Comparison of ENCODE assay signal across 32 cellular contexts in genomic region chrX:7789200-7789599, GRCh38. TPM values are rescaled to one million over a fixed set of nuclear protein-coding genes. Genes with fewer than 3 reads are reported as not detected.
"Had no signal": no experiment of that assay in that cellular context is flagged by ENCODE, and none has a peak within 500 bp of the region (broad histone marks: within the 10 kb centered on the region; RNA-seq: fewer than 3 reads in every experiment).

No MANE protein-coding gene starts in this region.

- H3K27ac ChIP-seq: stomach, suprapubic skin, testis, thoracic aorta, thyroid gland, tibial artery, tibial nerve, transverse colon, upper lobe of left lung, upper lobe of right lung, uterus, vagina had no signal

- H3K4me1 ChIP-seq: stomach, suprapubic skin, testis, thyroid gland, tibial artery, tibial nerve, transverse colon, upper lobe of left lung, upper lobe of right lung, uterus, vagina had no signal

- H3K36me3 ChIP-seq: stomach, suprapubic skin, thoracic aorta, thyroid gland, tibial artery, tibial nerve, transverse colon, upper lobe of left lung, upper lobe of right lung, uterus, vagina had no signal

- DNase-seq: stimulated activated CD4-positive, alpha-beta T cell treated with anti-CD3 and anti-CD28 coated beads, Interleukin-2, amount 100 ng/mL, for 48 hours; stimulated activated CD4-positive, alpha-beta T cell treated with anti-CD3 and anti-CD28 coated beads, Interleukin-4, amount 100 ng/mL, for 1 hour; stimulated activated CD4-positive, alpha-beta T cell treated with anti-CD3 and anti-CD28 coated beads, Interleukin-4, amount 100 ng/mL, for 24 hours; stimulated activated CD4-positive, alpha-beta T cell treated with anti-CD3 and anti-CD28 coated beads, Interleukin-4, amount 100 ng/mL, for 4 hours; stimulated activated CD8-positive, alpha-beta memory T cell treated with anti-CD3 and anti-CD28 coated beads, Interleukin-4, amount 100 ng/mL, for 48 hours; stimulated activated naive B cell treated with anti-CD40 and anti-IgM and Interleukin-4, amounts not matched to agents 10 μg/mL and 1 μg/mL and 100 μg/mL, for 72 hours; stimulated activated naive CD4-positive, alpha-beta T cell; stimulated activated naive CD4-positive, alpha-beta T cell treated with Interleukin-2 at 50 U/mL for 16 hours; stimulated activated naive CD8-positive, alpha-beta T cell treated with anti-CD3 and anti-CD28 coated beads, Interleukin-15, amount 100 ng/mL, for 72 hours; stimulated activated naive CD8-positive, alpha-beta T cell treated with anti-CD3 and anti-CD28 coated beads, Interleukin-15, Interleukin-2, amounts not matched to agents 100 U/mL and 50 U/mL, for 24 hours; stomach; substantia nigra; testis; thyroid gland; tibial artery; transverse colon; trophoblast cell; upper lobe of left lung; upper lobe of right lung; uterus had no signal

- H3K4me3 ChIP-seq: stomach, suprapubic skin, testis, thoracic aorta, thyroid gland, tibial artery, tibial nerve, transverse colon, upper lobe of left lung, upper lobe of right lung, uterus, vagina had no signal

- H3K27me3 ChIP-seq: stomach, suprapubic skin, testis, thyroid gland, tibial artery, tibial nerve, transverse colon, upper lobe of left lung, upper lobe of right lung, uterus, vagina had no signal

- ATAC-seq: stimulated activated effector memory CD8-positive, alpha-beta T cell treated with anti-CD3 and anti-CD28 coated beads, Interleukin-12 subunit alpha, Interleukin-12 subunit beta, amount 100 ng/mL, for 72 hours; stimulated activated memory B cell treated with anti-CD40 and anti-IgM and Interleukin-4, amounts not matched to agents 10 μg/mL and 1 μg/mL and 100 μg/mL, for 72 hours; stimulated activated naive B cell treated with anti-CD40 and anti-IgM and Interleukin-4, amounts not matched to agents 10 μg/mL and 1 μg/mL and 100 μg/mL, for 72 hours; stimulated activated naive CD8-positive, alpha-beta T cell treated with anti-CD3 and anti-CD28 coated beads, Interleukin-15, amount 100 ng/mL, for 72 hours; stimulated activated naive CD8-positive, alpha-beta T cell treated with anti-CD3 and anti-CD28 coated beads, Interleukin-15, Interleukin-2, amounts not matched to agents 100 U/mL and 50 U/mL, for 24 hours; upper lobe of right lung had no signal

- H3K9me3 ChIP-seq: stomach, suprapubic skin, testis, thoracic aorta, thyroid gland, tibial artery, tibial nerve, transverse colon, upper lobe of left lung, upper lobe of right lung, uterus, vagina had no signal

- FAIRE-seq: urothelium cell line had no signal

RNA-seq across cellular contexts. Expression of gene VCX, which starts 53.8 kb away (rescaled TPM):
- total RNA-seq: stomach, subcutaneous adipose tissue, suprapubic skin, temporal lobe, thoracic aorta, tibial nerve, transverse colon, upper lobe of left lung, upper lobe of right lung, ureter, urinary bladder, vagina had no signal
- polyA plus RNA-seq: stomach, thymus, urinary bladder had no signal
